32 cellular contexts compared by ENCODE assay signal in the genomic region with DNA sequence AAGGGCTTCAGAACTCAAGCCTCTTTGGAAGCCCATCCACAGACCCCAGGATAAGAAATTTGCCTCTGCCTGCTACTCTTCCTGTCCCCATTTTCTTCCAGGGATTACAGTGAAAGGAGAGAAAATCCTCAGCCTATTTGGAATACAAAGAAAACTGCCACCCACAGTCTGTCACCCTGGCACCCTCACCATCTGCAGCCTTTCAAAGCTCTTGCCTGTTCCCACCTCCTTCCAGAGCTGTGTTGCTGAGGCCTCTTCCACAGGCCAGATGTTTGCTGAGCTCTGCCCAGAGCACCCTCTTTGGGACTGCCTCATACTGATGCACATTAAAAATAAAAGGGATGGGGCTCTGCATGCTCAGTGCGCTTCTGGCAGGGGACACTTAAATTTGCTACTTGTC. TPM values are rescaled to one million over a fixed set of nuclear protein-coding genes. Genes with fewer than 3 reads are reported as not detected.
"Had no signal": no experiment of that assay in that cellular context is flagged by ENCODE, and none has a peak within 500 bp of the region (broad histone marks: within the 10 kb centered on the region; RNA-seq: fewer than 3 reads in every experiment).

No MANE protein-coding gene starts in this region.

- H3K27me3 ChIP-seq: ascending aorta, body of pancreas, Peyer's patch had no signal

- ATAC-seq: activated CD8-positive, alpha-beta memory T cell treated with anti-CD3 and anti-CD28 coated beads, Interleukin-2, amount 10 ng/mL, durations not matched to agents 7 days and 5 days; activated naive CD4-positive, alpha-beta T cell treated with anti-CD3 and anti-CD28 coated beads, Interleukin-2, amount 50 U/mL, for 72 hours; activated naive CD8-positive, alpha-beta T cell treated with anti-CD3 and anti-CD28 coated beads, Interleukin-2, amount 50 U/mL, for 24 hours; activated T-cell treated with anti-CD3 and anti-CD28 coated beads, Interleukin-2, amount 50 U/mL, for 4 hours; body of pancreas; T-helper 17 cell had no signal

- H3K27ac ChIP-seq: ascending aorta, body of pancreas, Peyer's patch, RWPE1 had no signal

- FAIRE-seq: bronchial epithelial cell had no signal

- H3K36me3 ChIP-seq: ascending aorta, Peyer's patch had no signal

- DNase-seq: activated B cell treated with CpG ODN at 0.5 μM for 24 hours; activated CD4-positive, alpha-beta T cell treated with anti-CD3 and anti-CD28 coated beads for 1 hour; activated CD4-positive, alpha-beta T cell treated with anti-CD3 and anti-CD28 coated beads, Interleukin-2, amount 10 ng/mL, durations not matched to agents 24 days and 14 days; activated CD4-positive, alpha-beta T cell treated with anti-CD3 and anti-CD28 coated beads, Interleukin-2, amount 50 U/mL, for 48 hours; activated CD8-positive, alpha-beta memory T cell treated with anti-CD3 and anti-CD28 coated beads, Interleukin-2, amount 10 ng/mL, durations not matched to agents 7 days and 5 days; activated effector memory CD4-positive, alpha-beta T cell treated with anti-CD3 and anti-CD28 coated beads, Interleukin-2, amount 50 U/mL, for 16 hours; activated naive CD4-positive, alpha-beta T cell treated with Interleukin-2 at 50 U/mL for 16 hours; activated naive CD8-positive, alpha-beta T cell treated with anti-CD3 and anti-CD28 coated beads, Interleukin-2, amount 50 U/mL, for 24 hours; activated T-cell treated with anti-CD3 and anti-CD28 coated beads, Interleukin-2, amount 50 U/mL, for 4 hours; amniotic stem cell; body of pancreas; central memory CD4-positive, alpha-beta T cell; Kasumi-1; KBM-7; NCI-H1105 treated with DMSO at 0.1 percent for 48 hours; NCI-H1436 treated with DMSO at 0.1 percent for 48 hours; NCI-H1930; NCI-H2171; NCI-H226; NCI-H526; NCI-H774; OCI-M1; Peyer's patch; SHP77 treated with DMSO at 0.1 percent for 48 hours; T-helper 17 cell; T-helper 9 cell had no signal

- H3K9me3 ChIP-seq: ascending aorta, body of pancreas, Peyer's patch had no signal

- H3K4me3 ChIP-seq: ascending aorta, body of pancreas, Peyer's patch had no signal

- H3K4me1 ChIP-seq: ascending aorta, body of pancreas, Peyer's patch had no signal

RNA-seq across cellular contexts. Expression of a gene that starts 35.9 kb away (rescaled TPM):
- total RNA-seq: activated B cell treated with CpG ODN at 0.5 μM for 24 hours; activated CD8-positive, alpha-beta memory T cell treated with anti-CD3 and anti-CD28 coated beads, Interleukin-2, amount 10 ng/mL, durations not matched to agents 7 days and 5 days; activated naive CD4-positive, alpha-beta T cell treated with anti-CD3 and anti-CD28 coated beads, Interleukin-2, amount 50 U/mL, for 72 hours; ascending aorta; body of pancreas; bronchial epithelial cell; NCI-H460; SK-MEL-5 had no signal
